ENCODE assay signal across 8 cellular contexts in the genomic region with DNA sequence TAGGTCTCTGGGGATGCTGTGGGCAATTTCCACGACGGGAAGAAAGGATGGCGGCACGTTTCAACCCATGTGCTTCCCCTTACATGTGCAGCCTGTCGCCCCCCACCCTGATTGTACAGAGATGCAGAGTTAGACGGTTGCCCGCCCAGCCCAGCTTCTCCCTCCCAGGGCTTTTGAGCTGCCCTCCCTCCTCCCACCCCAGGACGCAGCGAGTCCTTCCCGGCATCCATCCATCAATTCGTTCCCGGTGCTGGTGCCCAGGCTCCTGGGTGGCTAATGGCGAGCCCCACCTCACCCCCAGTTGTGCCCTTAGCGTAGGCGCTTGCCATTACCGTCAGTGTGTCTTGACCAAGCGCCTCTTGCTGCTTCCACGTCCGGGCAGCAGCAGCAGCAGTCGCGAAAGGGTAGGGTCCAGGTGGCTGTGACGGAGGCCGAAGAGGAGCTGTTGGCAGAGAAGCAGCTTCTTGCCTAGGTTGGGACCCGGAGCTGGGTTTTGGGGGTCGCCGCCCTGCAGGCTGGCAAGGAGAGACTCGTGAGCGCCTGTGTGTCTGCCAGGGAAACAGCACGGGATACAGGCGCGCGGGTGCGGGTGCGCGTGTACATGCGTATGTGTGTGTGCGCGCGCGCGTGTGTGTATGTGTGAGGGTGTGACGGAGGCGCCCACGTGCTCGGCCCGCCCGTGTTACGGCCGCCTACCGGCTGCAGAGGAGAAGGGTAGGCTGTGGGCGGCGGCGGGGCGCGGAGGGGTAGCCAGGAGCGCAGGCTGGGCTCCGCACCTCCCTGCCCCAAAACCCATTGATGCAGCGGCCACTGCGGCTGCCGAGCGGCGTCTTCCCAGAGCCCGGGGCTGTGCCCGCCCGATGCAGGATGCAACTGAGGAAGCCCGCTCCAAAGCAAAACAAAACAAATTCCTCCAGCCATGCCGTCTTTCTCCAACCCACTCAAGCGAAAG. TPM values are rescaled to one million over a fixed set of nuclear protein-coding genes. Genes with fewer than 3 reads are reported as not detected.
DNase-seq lines count a peak whose midpoint lies in the region; ATAC-seq and TF ChIP-seq lines count a peak whose summit lies in the region.

A gene (minus strand): TSS at position 609 of the 952 bp plus-strand sequence. CDS start 20,679 bp downstream, outside the sequence.

- H3K36me3 Mint-ChIP-seq in T-helper 17 cell (ENCODE audit: low read depth) (no peaks in the 10 kb centered on the region), mesothelial cell of epicardium (no peaks in the 10 kb centered on the region)

- H3K9me3 Mint-ChIP-seq in mesothelial cell of epicardium, result no peaks in the 10 kb centered on the region

- TF ChIP-seq POLR2A in tibial nerve (IDR thresholded peaks at IDR 0.05), result no peak

- H3K9me3 ChIP-seq in T-helper 17 cell (ENCODE audit: control insufficient read depth, low read length, poor library complexity, severe bottlenecking) (no peaks in the 10 kb centered on the region), tibial nerve (no peaks in the 10 kb centered on the region)

- ATAC-seq in T-helper 17 cell (peak; percentile 79), HG03108 (IDR thresholded peaks at IDR 0.05; ENCODE audit: unreplicated experiment) (no peak), HG03439 (IDR thresholded peaks at IDR 0.05; ENCODE audit: unreplicated experiment) (no peak)

- WGBS in tibial nerve, 2 donors, result 2 to 3% methylated on average over 48 to 54 of the region's 68 CpGs

- H3K27ac ChIP-seq in tibial nerve, result no peak within 1 kb of the TSS

- H3K27ac Mint-ChIP-seq in T-helper 17 cell (no peak within 1 kb of the TSS), mesothelial cell of epicardium (peak within 1 kb of the TSS; percentile 75)

- no peak for TF ChIP-seq EP300 in tibial nerve (IDR thresholded peaks at IDR 0.05)

- TF ChIP-seq CTCF in GM12865 (IDR thresholded peaks at IDR 0.05; ENCODE audit: insufficient read depth, low read depth, low read length, missing control alignments) (no peak), epithelial cell of proximal tubule (conservative IDR thresholded peaks at IDR 0.05; ENCODE audit: low read depth, low read length) (peak; percentile 35), mesothelial cell of epicardium (IDR thresholded peaks at IDR 0.05; ENCODE audit: unreplicated experiment) (peak; percentile 65), tibial nerve (IDR thresholded peaks at IDR 0.05) (peak in 2 of 5 experiments; percentile 39 to 42)

- peaks cover 0 to 31% (median 5%) of the 10 kb centered on the region in 4 donors for H3K4me1 ChIP-seq in tibial nerve

- H3K4me3 Mint-ChIP-seq in T-helper 17 cell (peak within 1 kb of the TSS; percentile 83), mesothelial cell of epicardium (peak within 1 kb of the TSS; percentile 81)

- H3K4me1 Mint-ChIP-seq in T-helper 17 cell, result peaks cover 10% of the 10 kb centered on the region
- H3K4me1 Mint-ChIP-seq in mesothelial cell of epicardium, result peaks cover 12% of the 10 kb centered on the region

- DNase-seq in GM12865 (ENCODE audit: low read depth) (peak; percentile 38), LHCN-M2 (ENCODE audit: low read depth) (peak; percentile 91), T-helper 17 cell (no peak), epithelial cell of proximal tubule (ENCODE audit: low read depth) (no peak), mesothelial cell of epicardium (ENCODE audit: low spot score in 2 of 2, unreplicated experiment in 2 of 2) (peak; percentile 64 to 80), tibial nerve (ENCODE audit: low spot score in 2 of 2) (peak in 1 of 2 donors; percentile 35)

- H3K4me3 ChIP-seq in GM12865 (ENCODE audit: low read depth, low read length) (peak within 1 kb of the TSS; percentile 47; the same call in 1 of the 2 replicates), epithelial cell of proximal tubule (ENCODE audit: low read depth, low read length) (peak within 1 kb of the TSS; percentile 59), tibial nerve (peak within 1 kb of the TSS; percentile 23 to 59 (median 37))

- no peaks in the 10 kb centered on the region for H3K36me3 ChIP-seq in tibial nerve

- peaks cover 0 to 49% of the 10 kb centered on the region in 2 donors for H3K27me3 ChIP-seq in tibial nerve

- peaks cover 40% of the 10 kb centered on the region for H3K27me3 Mint-ChIP-seq in T-helper 17 cell
- H3K27me3 Mint-ChIP-seq in mesothelial cell of epicardium (ENCODE audit: low read depth), result peaks cover 31% of the 10 kb centered on the region

RNA-seq across cellular contexts. Expression of the gene that starts here (rescaled TPM):
- total RNA-seq in LHCN-M2 (2014; rRNA removed) (27.0 and 30.8 TPM in 2 replicates), T-helper 17 cell (under 1 TPM in 1 of 2 donors, not detected in 1; 0.07 TPM), epithelial cell of proximal tubule (1.4 and 2.3 TPM in 2 replicates), mesothelial cell of epicardium (9.6 to 14.5 TPM (median 9.6 TPM) in 3 replicates), tibial nerve (under 1 TPM; 0.30 to 0.84 (median 0.51) TPM)
- polyA plus RNA-seq in LHCN-M2 (2012), result 0.32 TPM

Comparison
In these comparisons a context has a peak if more than half of its experiments do, and no peak if none do; other contexts are left out.
1. Peak in ATAC-seq in T-helper 17 cell; RNA of the gene not detected or under 1 TPM.
2. DNase-seq: peak in GM12865 (single experiment), LHCN-M2 (single experiment) and mesothelial cell of epicardium (2 of 2); none in T-helper 17 cell (0 of 3) and epithelial cell of proximal tubule (single experiment).
3. Peak in every context shown above with its lines, with median percentiles within 50 percentile points of each other: H3K4me3 ChIP-seq.